18 cellular contexts compared by ENCODE assay signal in the genomic region with DNA sequence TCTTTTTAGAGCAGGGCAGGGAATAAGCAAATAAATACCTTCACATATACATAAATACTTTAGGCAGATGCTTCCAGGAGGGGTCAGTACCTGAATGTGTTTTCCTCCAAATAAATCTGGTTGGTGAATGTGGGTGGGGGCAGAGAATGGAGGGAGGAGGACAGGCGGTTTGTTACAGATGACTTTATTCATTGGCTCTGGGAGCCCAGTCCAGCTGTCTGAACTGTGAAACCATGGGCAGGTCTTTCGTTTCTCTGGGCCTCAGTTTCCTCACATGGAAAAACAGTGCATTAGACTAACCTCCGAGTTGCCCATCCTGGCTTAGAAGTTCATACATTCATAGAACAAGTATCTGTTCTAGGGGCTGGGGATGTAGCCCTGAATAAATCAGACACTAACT.
"Had no signal": no experiment of that assay in that cellular context is flagged by ENCODE, and none has a peak within 500 bp of the region (broad histone marks: within the 10 kb centered on the region; RNA-seq: fewer than 3 reads in every experiment).

No MANE protein-coding gene starts in this region.

- H3K36me3 ChIP-seq: MG63 had no signal

- DNase-seq: KBM-7, MG63, NCI-H1092, NCI-H1105 treated with DMSO at 0.1 percent for 48 hours, NCI-H1417 treated with DMSO at 0.1 percent for 48 hours, NCI-H146, NCI-H1694 treated with DMSO at 0.1 percent for 48 hours, NCI-H1930, NCI-H2081, NCI-H2107, NCI-H2227 treated with DMSO at 0.1 percent for 48 hours, NCI-H526 treated with DMSO at 0.1 percent for 48 hours, NCI-H748 treated with DMSO at 0.1 percent for 48 hours, Right ventricle myocardium superior, RPMI8226, SK-N-SH, SW 1271 had no signal

- H3K4me2 ChIP-seq: SK-N-SH had no signal

- H3K4me3 ChIP-seq: MG63 had no signal

- H3K9ac ChIP-seq: SK-N-SH had no signal

- FAIRE-seq: RCC 7860 had no signal

- H3K9me3 ChIP-seq: MG63, SK-N-SH had no signal

- H3K9me2 ChIP-seq: SK-N-SH had no signal
